ENCODE assay signal across 1 cellular context in genomic region chr20:47418061-47418616, GRCh38.
TF ChIP-seq lines count a peak whose summit lies in the region.

No MANE protein-coding gene starts in this region.

TF ChIP-seq in A549, 52 proteins besides CTCF, POLR2A, EP300 and RAD21 (continued from another document):
- TF ChIP-seq REST (IDR thresholded peaks at IDR 0.05) = no peak
- TF ChIP-seq HOXA7 (CRISPR knock-in tag; IDR thresholded peaks at IDR 0.05) = no peak
- no peak for TF ChIP-seq RCOR1 (IDR thresholded peaks at IDR 0.05; ENCODE audit: low read depth, low read length)
- no peak for TF ChIP-seq MAZ (IDR thresholded peaks at IDR 0.05; ENCODE audit: borderline replicate concordance, low read depth, low read length)
- no peak for TF ChIP-seq TP53 (CRISPR knock-in tag; IDR thresholded peaks at IDR 0.05)
- peak; percentile 18 for TF ChIP-seq MAFK (IDR thresholded peaks at IDR 0.05; ENCODE audit: partially characterized antibody)
- TF ChIP-seq ZNF302 (CRISPR knock-in tag; IDR thresholded peaks at IDR 0.05) = no peak
- 0 out of 2 replicates have a peak, but pooled peaks have one; percentile 21 for TF ChIP-seq FOSL2 (IDR thresholded peaks at IDR 0.05)
- peak; percentile 41 for TF ChIP-seq FOSL2 (CRISPR knock-in tag; IDR thresholded peaks at IDR 0.05)
- TF ChIP-seq KDM5A (IDR thresholded peaks at IDR 0.05) = no peak
- no peak for TF ChIP-seq HMGXB4 (CRISPR knock-in tag; IDR thresholded peaks at IDR 0.05; ENCODE audit: borderline replicate concordance)
- no peak for TF ChIP-seq CBX8 (IDR thresholded peaks at IDR 0.05)
- no peak for TF ChIP-seq POLR2AphosphoS2 (conservative IDR thresholded peaks at IDR 0.05; ENCODE audit: low read length)
- TF ChIP-seq, protein P1, sequence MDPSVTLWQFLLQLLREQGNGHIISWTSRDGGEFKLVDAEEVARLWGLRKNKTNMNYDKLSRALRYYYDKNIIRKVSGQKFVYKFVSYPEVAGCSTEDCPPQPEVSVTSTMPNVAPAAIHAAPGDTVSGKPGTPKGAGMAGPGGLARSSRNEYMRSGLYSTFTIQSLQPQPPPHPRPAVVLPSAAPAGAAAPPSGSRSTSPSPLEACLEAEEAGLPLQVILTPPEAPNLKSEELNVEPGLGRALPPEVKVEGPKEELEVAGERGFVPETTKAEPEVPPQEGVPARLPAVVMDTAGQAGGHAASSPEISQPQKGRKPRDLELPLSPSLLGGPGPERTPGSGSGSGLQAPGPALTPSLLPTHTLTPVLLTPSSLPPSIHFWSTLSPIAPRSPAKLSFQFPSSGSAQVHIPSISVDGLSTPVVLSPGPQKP (IDR thresholded peaks at IDR 0.05; ENCODE audit: low read depth, low read length) = no peak
- 0 out of 5 replicates have a peak, but pooled peaks of 1 of the 2 experiments have one; percentile 21 for TF ChIP-seq JUN (IDR thresholded peaks at IDR 0.05)
- no peak for TF ChIP-seq KDM1A (IDR thresholded peaks at IDR 0.05; ENCODE audit: low read depth)
- no peak for TF ChIP-seq TFCP2L1 (CRISPR knock-in tag; IDR thresholded peaks at IDR 0.05)
- no peak for TF ChIP-seq HDAC2 (IDR thresholded peaks at IDR 0.05)
- no peak for TF ChIP-seq FOXS1 (CRISPR knock-in tag; IDR thresholded peaks at IDR 0.05)
- TF ChIP-seq SREBF2 (IDR thresholded peaks at IDR 0.05) = no peak
